In genomic region chr1:6445929-6446328, GRCh38 we compare ENCODE assay signal across 1 cellular context.
A peak's percentile ranks its signal among the peaks of the same experiment; 100 is the strongest.
TF ChIP-seq lines count a peak whose summit lies in the region.
"Not testable (repeated sequence)": the region's sequence is repeated elsewhere in the genome, so short reads cannot be mapped to it uniquely, and the experiment has no call there.

No MANE protein-coding gene starts in this region.

TF ChIP-seq in HepG2, 621 proteins besides CTCF, POLR2A, EP300 and RAD21 (continues in another document):
- peak; percentile 96 for TF ChIP-seq RXRA (CRISPR knock-in tag; IDR thresholded peaks at IDR 0.05)
- 0 out of 2 replicates have a peak, but pooled peaks have one; percentile 9 for TF ChIP-seq ARNT2 (CRISPR knock-in tag; IDR thresholded peaks at IDR 0.05; ENCODE audit: low read depth)
- peak; percentile 62 for TF ChIP-seq ZNF574 (CRISPR knock-in tag; IDR thresholded peaks at IDR 0.05)
- TF ChIP-seq SOX13 (IDR thresholded peaks at IDR 0.05); HNF4G (CRISPR knock-in tag; IDR thresholded peaks at IDR 0.05; ENCODE audit: borderline replicate concordance, low read depth): not testable (repeated sequence)
- peak in 1 of 2 experiments; percentile 37; a peak in 1 of 4 replicates for TF ChIP-seq SOX13 (CRISPR knock-in tag; conservative IDR thresholded peaks at IDR 0.05 in 1 of 2, IDR thresholded peaks at IDR 0.05 in 1 of 2)
- TF ChIP-seq SP5 (CRISPR knock-in tag; IDR thresholded peaks at IDR 0.05; ENCODE audit: borderline replicate concordance, low read depth) = peak; percentile 81; the same call in 1 of the 2 replicates
- 0 out of 2 replicates have a peak, but pooled peaks have one; percentile 41 for TF ChIP-seq SPEN (CRISPR knock-in tag; IDR thresholded peaks at IDR 0.05; ENCODE audit: low read depth)
- TF ChIP-seq ETV5 (CRISPR knock-in tag; IDR thresholded peaks at IDR 0.05; ENCODE audit: borderline replicate concordance) = 0 out of 2 replicates have a peak, but pooled peaks have one; percentile 7
- TF ChIP-seq HIC2 (CRISPR knock-in tag; IDR thresholded peaks at IDR 0.05; ENCODE audit: low read depth) = peak; percentile 43; the same call in 1 of the 2 replicates
- TF ChIP-seq FOXP4 (CRISPR knock-in tag; IDR thresholded peaks at IDR 0.05) = peak; percentile 42; the same call in 1 of the 2 replicates
- 0 out of 2 replicates have a peak, but pooled peaks have one; percentile 22 for TF ChIP-seq MTA1 (CRISPR knock-in tag; IDR thresholded peaks at IDR 0.05; ENCODE audit: borderline replicate concordance)
- peak; percentile 82 for TF ChIP-seq SAP130 (CRISPR knock-in tag; IDR thresholded peaks at IDR 0.05; ENCODE audit: low read depth)
- 0 out of 2 replicates have a peak, but pooled peaks have one; percentile 34 for TF ChIP-seq ZNF263 (CRISPR knock-in tag; IDR thresholded peaks at IDR 0.05)
- peak; percentile 81 for TF ChIP-seq HNF4A (CRISPR knock-in tag; IDR thresholded peaks at IDR 0.05)
- peak; percentile 63 for TF ChIP-seq NR2F6 (IDR thresholded peaks at IDR 0.05)
- peak; percentile 86 for TF ChIP-seq NR2F6 (CRISPR knock-in tag; IDR thresholded peaks at IDR 0.05)
- 0 out of 2 replicates have a peak, but pooled peaks have one; percentile 45 for TF ChIP-seq SSRP1 (CRISPR knock-in tag; IDR thresholded peaks at IDR 0.05)
- 0 out of 2 replicates have a peak, but pooled peaks have one; percentile 14 for TF ChIP-seq ZFY (CRISPR knock-in tag; IDR thresholded peaks at IDR 0.05)
- peak; percentile 90 for TF ChIP-seq RARA (CRISPR knock-in tag; IDR thresholded peaks at IDR 0.05)
- TF ChIP-seq MNT (IDR thresholded peaks at IDR 0.05) = 0 out of 2 replicates have a peak, but pooled peaks have one; percentile 4
- TF ChIP-seq BCL6 (CRISPR knock-in tag; IDR thresholded peaks at IDR 0.05) = peak; percentile 86
- peak; percentile 87; the same call in 1 of the 2 replicates for TF ChIP-seq ZNF740 (CRISPR knock-in tag; IDR thresholded peaks at IDR 0.05)
- peak; percentile 31; the same call in 1 of the 2 replicates for TF ChIP-seq PAXIP1 (CRISPR knock-in tag; conservative IDR thresholded peaks at IDR 0.05)
- TF ChIP-seq TGIF2 (CRISPR knock-in tag; IDR thresholded peaks at IDR 0.05) = peak; percentile 80
- TF ChIP-seq ARNTL (CRISPR knock-in tag; IDR thresholded peaks at IDR 0.05) = peak; percentile 69
- peak; percentile 68; the same call in 1 of the 2 replicates for TF ChIP-seq THRA (CRISPR knock-in tag; IDR thresholded peaks at IDR 0.05; ENCODE audit: borderline replicate concordance)
- TF ChIP-seq SKI (IDR thresholded peaks at IDR 0.05; ENCODE audit: partially characterized antibody) = peak; percentile 81
- TF ChIP-seq FOXO1 (CRISPR knock-in tag; IDR thresholded peaks at IDR 0.05) = 0 out of 2 replicates have a peak, but pooled peaks have one; percentile 20
- TF ChIP-seq GATAD2A (CRISPR knock-in tag; IDR thresholded peaks at IDR 0.05) = peak; percentile 55
- TF ChIP-seq HNF4G (IDR thresholded peaks at IDR 0.05; ENCODE audit: borderline replicate concordance, low read depth, low read length) = peak; percentile 18; the same call in 1 of the 2 replicates
- TF ChIP-seq TFAP4 (IDR thresholded peaks at IDR 0.05; ENCODE audit: borderline replicate concordance, low read depth) = peak; percentile 79; the same call in 1 of the 2 replicates
- TF ChIP-seq ARID5B (CRISPR knock-in tag; IDR thresholded peaks at IDR 0.05) = 0 out of 2 replicates have a peak, but pooled peaks have one; percentile 9
- peak; percentile 14; the same call in 1 of the 2 replicates for TF ChIP-seq ZNF564 (CRISPR knock-in tag; IDR thresholded peaks at IDR 0.05)
- peak; percentile 28; the same call in 1 of the 2 replicates for TF ChIP-seq POLR2AphosphoS5 (IDR thresholded peaks at IDR 0.05; ENCODE audit: low read depth, low read length)
- peak; percentile 38; the same call in 1 of the 2 replicates for TF ChIP-seq SOX5 (CRISPR knock-in tag; IDR thresholded peaks at IDR 0.05; ENCODE audit: borderline replicate concordance)
- peak; percentile 28; the same call in 1 of the 2 replicates for TF ChIP-seq ZNF296 (CRISPR knock-in tag; conservative IDR thresholded peaks at IDR 0.05)
- TF ChIP-seq HDAC2 (CRISPR knock-in tag; IDR thresholded peaks at IDR 0.05) = 0 out of 2 replicates have a peak, but pooled peaks have one; percentile 27
- peak; percentile 45; the same call in 1 of the 2 replicates for TF ChIP-seq HOXA3 (CRISPR knock-in tag; IDR thresholded peaks at IDR 0.05)
